13 cellular contexts compared by ENCODE assay signal in genomic region chr17:134332-134785, GRCh38. TPM values are rescaled to one million over a fixed set of nuclear protein-coding genes. Genes with fewer than 3 reads are reported as not detected.
A peak's percentile ranks its signal among the peaks of the same experiment; 100 is the strongest.
DNase-seq lines count a peak whose midpoint lies in the region; ATAC-seq and TF ChIP-seq lines count a peak whose summit lies in the region.
"Not testable (repeated sequence)": the region's sequence is repeated elsewhere in the genome, so short reads cannot be mapped to it uniquely, and the experiment has no call there.
"Had no signal": no experiment of that assay in that cellular context is flagged by ENCODE, and none has a peak within 500 bp of the region (broad histone marks: within the 10 kb centered on the region; RNA-seq: fewer than 3 reads in every experiment).

No MANE protein-coding gene starts in this region.

- H3K4me1 Mint-ChIP-seq in CD4-positive, CD25-positive, alpha-beta regulatory T cell; HFFc6 (ENCODE audit: low read depth); activated naive CD8-positive, alpha-beta T cell treated with anti-CD3 and anti-CD28 coated beads, Interleukin-2, amount 50 U/mL, for 24 hours: not testable (repeated sequence)

- H3K4me3 Mint-ChIP-seq in CD4-positive, CD25-positive, alpha-beta regulatory T cell; HFFc6; activated naive CD8-positive, alpha-beta T cell treated with anti-CD3 and anti-CD28 coated beads, Interleukin-2, amount 50 U/mL, for 24 hours: not testable (repeated sequence)

- TF ChIP-seq CTCF in HFFc6 (IDR thresholded peaks at IDR 0.05), result peak; percentile 62
- not testable (repeated sequence) for TF ChIP-seq CTCF in psoas muscle (IDR thresholded peaks at IDR 0.05)

- not testable (repeated sequence) for H3K4me1 ChIP-seq in CD4-positive, CD25-positive, alpha-beta regulatory T cell (ENCODE audit: control insufficient read depth, insufficient read depth, low read length, poor library complexity, severe bottlenecking); psoas muscle

- not testable (repeated sequence) for H3K27me3 ChIP-seq in CD4-positive, CD25-positive, alpha-beta regulatory T cell (ENCODE audit: control insufficient read depth, insufficient read depth, low read length); psoas muscle (ENCODE audit: insufficient read depth in 3 of 3, low read length in 2 of 3)

- H3K4me3 ChIP-seq in CD4-positive, CD25-positive, alpha-beta regulatory T cell (ENCODE audit: low read depth, low read length); psoas muscle: not testable (repeated sequence)

- peak; percentile 51 to 60 for ATAC-seq in CD4-positive, CD25-positive, alpha-beta regulatory T cell (ENCODE audit: low read depth in 2 of 2)
- ATAC-seq in GM19035 (IDR thresholded peaks at IDR 0.05; ENCODE audit: unreplicated experiment) (peak; percentile 85), HG03342 (IDR thresholded peaks at IDR 0.05; ENCODE audit: unreplicated experiment) (peak; percentile 83), left ventricle myocardium superior (peak; percentile 69), psoas muscle (peak; percentile 37 to 84 (median 79))
- peak; percentile 74 for ATAC-seq in activated naive CD8-positive, alpha-beta T cell treated with anti-CD3 and anti-CD28 coated beads, Interleukin-2, amount 50 U/mL, for 24 hours

- peak in 2 of 3 donors; percentile 23 to 29 for DNase-seq in CD4-positive, CD25-positive, alpha-beta regulatory T cell
- not testable (repeated sequence) for DNase-seq in HFFc6; activated naive CD8-positive, alpha-beta T cell treated with anti-CD3 and anti-CD28 coated beads, Interleukin-2, amount 50 U/mL, for 24 hours
- DNase-seq in T-helper 9 cell (peak; percentile 27), left ventricle myocardium superior (peak; percentile 34), psoas muscle (peak in 1 of 2 donors; percentile 62)

- not testable (repeated sequence) for H3K9me3 Mint-ChIP-seq in CD4-positive, CD25-positive, alpha-beta regulatory T cell; HFFc6; activated naive CD8-positive, alpha-beta T cell treated with anti-CD3 and anti-CD28 coated beads, Interleukin-2, amount 50 U/mL, for 24 hours

- H3K27ac ChIP-seq in CD4-positive, CD25-positive, alpha-beta regulatory T cell (ENCODE audit: insufficient read depth, low read length, poor library complexity, severe bottlenecking); psoas muscle: not testable (repeated sequence)

- not testable (repeated sequence) for H3K27me3 Mint-ChIP-seq in CD4-positive, CD25-positive, alpha-beta regulatory T cell; HFFc6 (ENCODE audit: insufficient read depth); activated naive CD8-positive, alpha-beta T cell treated with anti-CD3 and anti-CD28 coated beads, Interleukin-2, amount 50 U/mL, for 24 hours

- H3K9me3 ChIP-seq in CD4-positive, CD25-positive, alpha-beta regulatory T cell (ENCODE audit: control insufficient read depth in 2 of 2, low read length in 2 of 2); psoas muscle: not testable (repeated sequence)

- intact Hi-C loops in left ventricle myocardium superior (cut with micrococcal nuclease); psoas muscle (cut with DNase I): not testable (repeated sequence)

- 73 to 87% (median 76%) methylated on average over 4 to 9 of the region's 25 CpGs for WGBS in psoas muscle, 3 donors

- H3K27ac Mint-ChIP-seq in CD4-positive, CD25-positive, alpha-beta regulatory T cell; HFFc6; activated naive CD8-positive, alpha-beta T cell treated with anti-CD3 and anti-CD28 coated beads, Interleukin-2, amount 50 U/mL, for 24 hours: not testable (repeated sequence)

- H3K36me3 Mint-ChIP-seq in CD4-positive, CD25-positive, alpha-beta regulatory T cell; HFFc6 (ENCODE audit: low read depth); activated naive CD8-positive, alpha-beta T cell treated with anti-CD3 and anti-CD28 coated beads, Interleukin-2, amount 50 U/mL, for 24 hours (ENCODE audit: low read depth): not testable (repeated sequence)

- not testable (repeated sequence) for H3K36me3 ChIP-seq in CD4-positive, CD25-positive, alpha-beta regulatory T cell (ENCODE audit: control insufficient read depth, insufficient read depth, low read length); psoas muscle (ENCODE audit: insufficient read depth in 1 of 2, low read depth in 1 of 2)

RNA-seq across cellular contexts. Expression of gene SCGB1C2, which starts 3.0 kb away (rescaled TPM):
- total RNA-seq in CD4-positive, CD25-positive, alpha-beta regulatory T cell, result not detected
- not detected for polyA plus RNA-seq in CD4-positive, CD25-positive, alpha-beta regulatory T cell
- total RNA-seq in HFFc6 (2021; fragmentation: NEBNext Ultra II Directional; extraction: Animal tissue kit (Norgen Biotek cat#: 25700)), result not detected
- total RNA-seq in left ventricle myocardium superior (not detected), psoas muscle (not detected)
- polyA plus RNA-seq in psoas muscle, result not detected
- total RNA-seq: glomerular endothelial cell, H4, LHCN-M2, stomach had no signal
- polyA plus RNA-seq: small intestine, stomach had no signal

RNA-seq across cellular contexts. Expression of gene DOC2B, which starts 47.1 kb away (rescaled TPM):
- not detected for total RNA-seq in CD4-positive, CD25-positive, alpha-beta regulatory T cell
- polyA plus RNA-seq in CD4-positive, CD25-positive, alpha-beta regulatory T cell, result not detected
- not detected for total RNA-seq in HFFc6 (2021; fragmentation: NEBNext Ultra II Directional; extraction: Animal tissue kit (Norgen Biotek cat#: 25700))
- 3.9 TPM for total RNA-seq in left ventricle myocardium superior
- 1 to 10 TPM; 3.0 to 6.3 (median 3.7) TPM for total RNA-seq in psoas muscle
- 1 to 10 TPM; 1.7 to 3.9 (median 2.6) TPM for polyA plus RNA-seq in psoas muscle
- total RNA-seq: H4, LHCN-M2 had no signal
